ENCODE assay signal across 9 cellular contexts in the genomic region with DNA sequence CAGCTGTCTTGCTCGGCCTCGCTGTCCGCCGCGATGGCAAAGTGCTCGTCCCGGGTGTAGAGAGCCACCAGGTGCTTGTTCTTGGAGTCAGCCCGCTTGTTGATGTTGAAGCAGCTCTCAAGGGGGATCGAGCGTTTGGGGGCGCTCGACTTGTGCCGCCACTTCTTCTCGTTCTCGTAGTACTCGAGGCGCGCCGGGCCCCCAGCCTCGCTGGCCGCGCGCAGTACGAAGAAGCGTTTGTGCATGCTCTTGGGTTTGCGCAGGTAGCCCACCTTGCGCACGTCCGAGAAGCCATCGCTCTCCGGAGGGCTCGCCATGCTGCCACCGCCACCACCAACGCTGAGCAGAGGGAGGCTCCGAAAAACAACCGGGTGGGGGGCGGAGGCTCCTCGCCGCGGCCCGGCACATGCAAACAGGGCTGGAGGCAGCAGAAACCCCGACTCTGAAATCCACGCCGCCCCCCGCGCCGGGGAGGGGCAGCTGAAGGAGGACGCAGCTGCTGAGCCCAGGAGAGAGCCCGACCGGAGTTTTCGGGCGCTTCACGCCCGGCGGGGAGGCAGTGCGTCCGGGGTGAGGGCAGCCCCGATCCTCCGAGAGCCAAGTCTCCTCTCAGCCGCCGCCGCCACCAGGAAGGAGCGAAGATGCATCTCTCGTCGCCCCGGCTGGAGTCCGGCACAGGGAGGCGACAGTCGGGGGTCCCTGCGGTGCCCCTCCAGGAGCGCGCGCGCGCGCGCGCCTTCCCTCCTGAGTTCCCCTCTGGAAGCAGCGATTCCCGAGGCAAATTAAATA. TPM values are rescaled to one million over a fixed set of nuclear protein-coding genes. Genes with fewer than 3 reads are reported as not detected.
A peak's percentile ranks its signal among the peaks of the same experiment; 100 is the strongest.
DNase-seq lines count a peak whose midpoint lies in the region; ATAC-seq, FAIRE-seq and TF ChIP-seq lines count a peak whose summit lies in the region.
"Had no signal": no experiment of that assay in that cellular context is flagged by ENCODE, and none has a peak within 500 bp of the region (broad histone marks: within the 10 kb centered on the region; RNA-seq: fewer than 3 reads in every experiment).

No MANE protein-coding gene starts in this region.

- peak; percentile 75 for FAIRE-seq in GM12891 (lab: Jason Lieb, UNC)
- FAIRE-seq: colon had no signal

- TF ChIP-seq CTCF in OCI-LY7 (conservative IDR thresholded peaks at IDR 0.05; ENCODE audit: low read length) = peak; percentile 79
- peak; percentile 47 for TF ChIP-seq CTCF in hepatocyte (IDR thresholded peaks at IDR 0.05; ENCODE audit: poor library complexity)

- H3K9me3 ChIP-seq in OCI-LY7 (ENCODE audit: low read length) = no peaks in the 10 kb centered on the region
- no peaks in the 10 kb centered on the region for H3K9me3 ChIP-seq in hepatocyte (ENCODE audit: low read depth)

- intact Hi-C loops in OCI-LY7 (cut with micrococcal nuclease; ENCODE audit: unreplicated experiment) = loop anchor here (1.0 to 10.0 kb wide), 7 partner anchors 7 to 1524 kb away; no protein-coding TSS in a partner anchor

- peaks cover 5% of the 10 kb centered on the region for H4K20me1 ChIP-seq in OCI-LY7 (ENCODE audit: insufficient read depth, low read length)
- peaks cover 18% of the 10 kb centered on the region for H4K20me1 ChIP-seq in hepatocyte (ENCODE audit: insufficient read depth, poor library complexity, severe bottlenecking)

- H3K36me3 ChIP-seq in OCI-LY7 (ENCODE audit: insufficient read depth, low read length) (peaks cover 43% of the 10 kb centered on the region), hepatocyte (replicated peaks; ENCODE audit: insufficient read depth, low read depth) (no peaks in the 10 kb centered on the region)

- H3K4me3 ChIP-seq in OCI-LY7 (ENCODE audit: low read depth, low read length, poor library complexity, severe bottlenecking) = peak overlapping the region; percentile 89
- peak overlapping the region; percentile 97 for H3K4me3 ChIP-seq in hepatocyte

- TF ChIP-seq POLR2A in GM12891 (IDR thresholded peaks at IDR 0.05; ENCODE audit: low read depth, low read length) = no peak

- WGBS in hepatocyte (ENCODE audit: low lambda C conversion rate, missing lambda C conversion rate) = 3% methylated on average over 66 of the region's 80 CpGs

- BruUV-seq in OCI-LY7 (replicated peaks; lab: Mats Ljungman, UMichigan) = no TSS peak

- ATAC-seq in HG02678 (IDR thresholded peaks at IDR 0.05; ENCODE audit: unreplicated experiment) = peak; percentile 28
- no peak for ATAC-seq in GM21381 (IDR thresholded peaks at IDR 0.05; ENCODE audit: unreplicated experiment)

- CTCF ChIA-PET in OCI-LY7 (lab: Charles Lee; ENCODE audit: unreplicated experiment) = interaction anchor here (0.6 to 2.0 kb wide), 5 partner anchors 24 to 1814 kb away, joined by 3 to 19 read pairs (median 4); no protein-coding TSS in a partner anchor

- H3K79me2 ChIP-seq in OCI-LY7 (ENCODE audit: insufficient read depth, low read depth, low read length) (peaks cover 47% of the 10 kb centered on the region), hepatocyte (peaks cover 59% of the 10 kb centered on the region)

- peaks cover 46% of the 10 kb centered on the region for H3K4me1 ChIP-seq in OCI-LY7 (ENCODE audit: insufficient read depth, low read length, poor library complexity, severe bottlenecking)
- peaks cover 35% of the 10 kb centered on the region for H3K4me1 ChIP-seq in hepatocyte (ENCODE audit: insufficient read depth)

- no peaks in the 10 kb centered on the region for H3K27me3 ChIP-seq in hepatocyte

- peak overlapping the region; percentile 85 for H3K27ac ChIP-seq in OCI-LY7 (ENCODE audit: low read depth, low read length, poor library complexity, severe bottlenecking)
- H3K27ac ChIP-seq in angular gyrus (ENCODE audit: low read depth, low read length) = peak overlapping the region; percentile 81
- peak overlapping the region; percentile 96 for H3K27ac ChIP-seq in hepatocyte

- DNase-seq in GM12891 (ENCODE audit: insufficient read length, low spot score) = peak; percentile 54
- peak; percentile 89 for DNase-seq in OCI-LY7 (ENCODE audit: low spot score)
- peak; percentile 71 for DNase-seq in hepatocyte (ENCODE audit: low spot score)
- peak; percentile 88 for DNase-seq in retina
- no peak for DNase-seq in HPDE6-E6E7 (ENCODE audit: extremely low spot score)

- POLR2A ChIA-PET in OCI-LY7 (lab: Charles Lee) = interaction anchor here (0.6 to 5.0 kb wide), 10 partner anchors 8 to 219 kb away, joined by 3 to 26 read pairs (median 7); a partner anchor contains a TSS

- peak overlapping the region; percentile 95 for H3K4me2 ChIP-seq in OCI-LY7 (ENCODE audit: low read length)
- H3K4me2 ChIP-seq in hepatocyte = peak overlapping the region; percentile 83

- H3K9me2 ChIP-seq in OCI-LY7 (ENCODE audit: insufficient read depth, low read length) (no peaks in the 10 kb centered on the region), hepatocyte (replicated peaks; ENCODE audit: insufficient read depth) (no peaks in the 10 kb centered on the region)

- H2AFZ ChIP-seq in OCI-LY7 (ENCODE audit: low read length) (peak overlapping the region; percentile 54; the same call in 1 of the 2 replicates), hepatocyte (peak overlapping the region; percentile 70)

TF ChIP-seq in GM12891, 5 proteins besides CTCF, POLR2A, EP300 and RAD21:
- TF ChIP-seq PAX5 (IDR thresholded peaks at IDR 0.05; ENCODE audit: insufficient read depth, low read length, severe bottlenecking) = no peak
- no peak for TF ChIP-seq POLR2AphosphoS5 (IDR thresholded peaks at IDR 0.05; ENCODE audit: low read depth, low read length)
- no peak for TF ChIP-seq TAF1 (IDR thresholded peaks at IDR 0.05; ENCODE audit: low read depth, low read length)
- TF ChIP-seq SPI1 (IDR thresholded peaks at IDR 0.05; ENCODE audit: low read depth, low read length) = no peak
- TF ChIP-seq POU2F2 (IDR thresholded peaks at IDR 0.05; ENCODE audit: low read depth, low read length) = no peak

RNA-seq across cellular contexts. Expression of a gene that starts 1.0 kb away (rescaled TPM):
- 0.05 TPM for polyA plus RNA-seq in GM12891 (2012; ENCODE audit: low read depth, missing spikeins)
- 15.9 and 18.1 TPM in 2 replicates for total RNA-seq in OCI-LY7 (2014; rRNA removed; shearing (Covaris generic))
- 23.5 and 23.6 TPM in 2 replicates for total RNA-seq in OCI-LY7 (2022)
- total RNA-seq in hepatocyte = 20.1 and 25.6 TPM in 2 replicates
- polyA plus RNA-seq in hepatocyte = 10.9 and 12.5 TPM in 2 replicates

RNA-seq across cellular contexts. Expression of a gene that starts 37.2 kb away (rescaled TPM):
- polyA plus RNA-seq in GM12891 (2012; ENCODE audit: low read depth, missing spikeins) = 10.2 TPM
- 30.4 and 40.8 TPM in 2 replicates for total RNA-seq in OCI-LY7 (2014; rRNA removed; shearing (Covaris generic))
- total RNA-seq in OCI-LY7 (2022) (80.3 and 87.8 TPM in 2 replicates), hepatocyte (16.2 and 20.1 TPM in 2 replicates)
- 13.1 and 20.9 TPM in 2 replicates for polyA plus RNA-seq in hepatocyte
